Comparison of ENCODE assay signal across 24 cellular contexts in the genomic region with DNA sequence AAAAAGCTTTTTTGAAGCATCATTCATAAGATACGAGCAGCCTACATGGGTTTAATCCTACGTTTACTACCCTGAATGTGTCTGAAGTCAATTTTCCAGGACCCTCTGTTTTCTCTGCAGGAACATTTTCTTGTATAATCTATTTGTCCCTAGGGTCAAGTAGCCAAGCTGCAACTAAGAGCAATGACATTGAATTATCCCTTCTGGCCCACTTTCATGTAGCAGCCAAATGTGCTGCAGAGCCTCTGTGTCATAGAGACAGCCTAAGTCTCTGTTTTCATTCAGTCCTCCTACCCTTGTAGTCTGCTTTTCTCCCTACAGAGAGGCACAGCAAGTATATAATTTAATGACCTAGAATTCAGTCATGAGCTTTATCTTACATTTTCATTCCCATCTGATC.
"Had no signal": no experiment of that assay in that cellular context is flagged by ENCODE, and none has a peak within 500 bp of the region (broad histone marks: within the 10 kb centered on the region; RNA-seq: fewer than 3 reads in every experiment).

No MANE protein-coding gene starts in this region.

- H3K27ac ChIP-seq: body of pancreas, parathyroid adenoma, stomach, uterus had no signal

- H3K4me1 ChIP-seq: body of pancreas, parathyroid adenoma, uterus had no signal

- DNase-seq: activated CD4-positive, alpha-beta memory T cell treated with anti-CD3 and anti-CD28 coated beads for 36 hours; activated CD4-positive, alpha-beta T cell treated with anti-CD3 and anti-CD28 coated beads for 48 hours; activated gamma-delta T cell; activated T-cell treated with anti-CD3 and anti-CD28 coated beads, Interleukin-2, amount 50 U/mL, for 72 hours; anterior cingulate cortex; body of pancreas; caudate nucleus; effector CD4-positive, alpha-beta T cell; erythroblast; foreskin melanocyte; hypothalamus; mammary epithelial cell; nucleus accumbens; small intestine; stomach; trophoblast cell; uterus had no signal

- H3K4me3 ChIP-seq: body of pancreas, stomach, uterus had no signal

- H3K27ac Mint-ChIP-seq: activated CD4-positive, alpha-beta memory T cell treated with anti-CD3 and anti-CD28 coated beads for 36 hours; activated naive CD4-positive, alpha-beta T cell treated with anti-CD3 and anti-CD28 coated beads, Interleukin-2, amount 50 U/mL, for 24 hours; activated T-cell treated with anti-CD3 and anti-CD28 coated beads, Interleukin-2, amount 50 U/mL, for 72 hours; stimulated activated memory B cell treated with anti-CD40 and anti-IgM and Interleukin-4, amounts not matched to agents 10 μg/mL and 1 μg/mL and 100 μg/mL, for 72 hours; T-helper 1 cell treated with Interleukin-12 subunit alpha and Interleukin-12 subunit beta and Interleukin-4 antibody, amounts not matched to agents 30 μg/mL and 1 μg/mL, for 36 hours had no signal

- H3K27me3 Mint-ChIP-seq: activated CD4-positive, alpha-beta memory T cell treated with anti-CD3 and anti-CD28 coated beads for 36 hours; activated naive CD4-positive, alpha-beta T cell treated with anti-CD3 and anti-CD28 coated beads, Interleukin-2, amount 50 U/mL, for 24 hours; dendritic cell treated with granulocyte-macrophage colony-stimulating factor and Interleukin-4, amounts not matched to agents 40 ng/mL and 50 ng/mL, for 4 days; stimulated activated memory B cell treated with anti-CD40 and anti-IgM and Interleukin-4, amounts not matched to agents 10 μg/mL and 1 μg/mL and 100 μg/mL, for 72 hours had no signal

- H3K36me3 ChIP-seq: uterus had no signal

- H3K9me3 Mint-ChIP-seq: activated CD4-positive, alpha-beta memory T cell treated with anti-CD3 and anti-CD28 coated beads for 36 hours; activated naive CD4-positive, alpha-beta T cell treated with anti-CD3 and anti-CD28 coated beads, Interleukin-2, amount 50 U/mL, for 24 hours; activated T-cell treated with anti-CD3 and anti-CD28 coated beads, Interleukin-2, amount 50 U/mL, for 72 hours; dendritic cell treated with granulocyte-macrophage colony-stimulating factor and Interleukin-4, amounts not matched to agents 40 ng/mL and 50 ng/mL, for 4 days; stimulated activated memory B cell treated with anti-CD40 and anti-IgM and Interleukin-4, amounts not matched to agents 10 μg/mL and 1 μg/mL and 100 μg/mL, for 72 hours; T-helper 1 cell treated with Interleukin-12 subunit alpha and Interleukin-12 subunit beta and Interleukin-4 antibody, amounts not matched to agents 30 μg/mL and 1 μg/mL, for 36 hours had no signal

- FAIRE-seq: islet of Langerhans, small intestine had no signal

- ATAC-seq: activated T-cell treated with anti-CD3 and anti-CD28 coated beads, Interleukin-2, amount 50 U/mL, for 72 hours; body of pancreas; sciatic nerve; stimulated activated memory B cell treated with anti-CD40 and anti-IgM and Interleukin-4, amounts not matched to agents 10 μg/mL and 1 μg/mL and 100 μg/mL, for 72 hours had no signal

- H3K4me1 Mint-ChIP-seq: stimulated activated memory B cell treated with anti-CD40 and anti-IgM and Interleukin-4, amounts not matched to agents 10 μg/mL and 1 μg/mL and 100 μg/mL, for 72 hours had no signal

- H3K27me3 ChIP-seq: body of pancreas, stomach, uterus had no signal

- H3K4me3 Mint-ChIP-seq: activated CD4-positive, alpha-beta memory T cell treated with anti-CD3 and anti-CD28 coated beads for 36 hours; activated naive CD4-positive, alpha-beta T cell treated with anti-CD3 and anti-CD28 coated beads, Interleukin-2, amount 50 U/mL, for 24 hours; activated T-cell treated with anti-CD3 and anti-CD28 coated beads, Interleukin-2, amount 50 U/mL, for 72 hours; dendritic cell treated with granulocyte-macrophage colony-stimulating factor and Interleukin-4, amounts not matched to agents 40 ng/mL and 50 ng/mL, for 4 days; stimulated activated memory B cell treated with anti-CD40 and anti-IgM and Interleukin-4, amounts not matched to agents 10 μg/mL and 1 μg/mL and 100 μg/mL, for 72 hours; T-helper 1 cell treated with Interleukin-12 subunit alpha and Interleukin-12 subunit beta and Interleukin-4 antibody, amounts not matched to agents 30 μg/mL and 1 μg/mL, for 36 hours had no signal

- H3K9me3 ChIP-seq: body of pancreas, stomach, uterus had no signal
